Comparison of ENCODE assay signal across 1 cellular context in genomic region chr3:58874248-58874741, GRCh38.
TF ChIP-seq lines count a peak whose summit lies in the region.

No MANE protein-coding gene starts in this region.

TF ChIP-seq in GM12878, 131 proteins besides CTCF, POLR2A, EP300 and RAD21 (continued from another document):
- TF ChIP-seq ZBTB40 (IDR thresholded peaks at IDR 0.05; ENCODE audit: borderline replicate concordance): no peak
- TF ChIP-seq CUX1 (IDR thresholded peaks at IDR 0.05; ENCODE audit: insufficient replicate concordance, low read depth, low read length): no peak
- TF ChIP-seq HDAC6 (IDR thresholded peaks at IDR 0.05; ENCODE audit: unreplicated experiment): no peak
- no peak for TF ChIP-seq SIN3A (IDR thresholded peaks at IDR 0.05; ENCODE audit: low read depth, low read length)
- no peak for TF ChIP-seq CEBPB (IDR thresholded peaks at IDR 0.05; ENCODE audit: borderline replicate concordance in 1 of 2, low read depth in 2 of 2, low read length in 2 of 2)
- TF ChIP-seq MEF2B (IDR thresholded peaks at IDR 0.05; ENCODE audit: partially characterized antibody, poor library complexity, severe bottlenecking): no peak
- TF ChIP-seq TCF7 (IDR thresholded peaks at IDR 0.05; ENCODE audit: borderline replicate concordance): no peak
- TF ChIP-seq ETV6 (conservative IDR thresholded peaks at IDR 0.05 in 1 of 2, IDR thresholded peaks at IDR 0.05 in 1 of 2; ENCODE audit: borderline replicate concordance in 1 of 2, low read depth in 1 of 2): no peak
- no peak for TF ChIP-seq IRF5 (IDR thresholded peaks at IDR 0.05; ENCODE audit: borderline replicate concordance)
- TF ChIP-seq BCL11A (IDR thresholded peaks at IDR 0.05; ENCODE audit: low read depth, low read length): peak; percentile 56; the same call in 1 of the 2 replicates
- TF ChIP-seq HDGF (IDR thresholded peaks at IDR 0.05): no peak
- no peak for TF ChIP-seq POLR2AphosphoS5 (IDR thresholded peaks at IDR 0.05; ENCODE audit: low read length)
- no peak for TF ChIP-seq BMI1 (IDR thresholded peaks at IDR 0.05; ENCODE audit: borderline replicate concordance)
- TF ChIP-seq BRCA1 (IDR thresholded peaks at IDR 0.05; ENCODE audit: low read depth, low read length): no peak
- TF ChIP-seq ATF2 (IDR thresholded peaks at IDR 0.05; ENCODE audit: low read length): no peak
- TF ChIP-seq SKIL (IDR thresholded peaks at IDR 0.05; ENCODE audit: low read depth, poor library complexity, severe bottlenecking): peak; percentile 76
- 0 out of 2 replicates have a peak, but pooled peaks have one; percentile 18 for TF ChIP-seq SMARCA5 (IDR thresholded peaks at IDR 0.05)
- no peak for TF ChIP-seq MYC (IDR thresholded peaks at IDR 0.05; ENCODE audit: insufficient read depth, insufficient read length, insufficient replicate concordance, low read length, severe bottlenecking)
- no peak for TF ChIP-seq RELA (IDR thresholded peaks at IDR 0.05; ENCODE audit: borderline replicate concordance, partially characterized antibody)
- TF ChIP-seq TAF1 (IDR thresholded peaks at IDR 0.05; ENCODE audit: borderline replicate concordance, low read depth, low read length): no peak
- TF ChIP-seq RAD51 (IDR thresholded peaks at IDR 0.05): no peak
- TF ChIP-seq PBX3 (IDR thresholded peaks at IDR 0.05; ENCODE audit: insufficient replicate concordance, low read depth, low read length): no peak
- TF ChIP-seq TBL1XR1 (IDR thresholded peaks at IDR 0.05; ENCODE audit: low read depth, low read length): no peak
- TF ChIP-seq MEF2A (IDR thresholded peaks at IDR 0.05; ENCODE audit: insufficient read depth, low read depth, low read length): no peak
- 0 out of 2 replicates have a peak, but pooled peaks have one; percentile 42 for TF ChIP-seq NBN (IDR thresholded peaks at IDR 0.05)
- TF ChIP-seq BHLHE40 (IDR thresholded peaks at IDR 0.05; ENCODE audit: borderline replicate concordance in 1 of 2, low read depth in 2 of 2, low read length in 1 of 2): no peak
- no peak for TF ChIP-seq USF2 (IDR thresholded peaks at IDR 0.05; ENCODE audit: borderline replicate concordance, low read depth, low read length)
- no peak for TF ChIP-seq CEBPZ (IDR thresholded peaks at IDR 0.05; ENCODE audit: low read depth, low read length)
- no peak for TF ChIP-seq STAT3 (IDR thresholded peaks at IDR 0.05; ENCODE audit: low read depth, low read length)
- no peak for TF ChIP-seq SREBF2 (IDR thresholded peaks at IDR 0.05; ENCODE audit: low read length)
- no peak for TF ChIP-seq YBX1 (IDR thresholded peaks at IDR 0.05)
- TF ChIP-seq DPF2 (IDR thresholded peaks at IDR 0.05): no peak
